ENCODE assay signal across 10 cellular contexts in the genomic region with DNA sequence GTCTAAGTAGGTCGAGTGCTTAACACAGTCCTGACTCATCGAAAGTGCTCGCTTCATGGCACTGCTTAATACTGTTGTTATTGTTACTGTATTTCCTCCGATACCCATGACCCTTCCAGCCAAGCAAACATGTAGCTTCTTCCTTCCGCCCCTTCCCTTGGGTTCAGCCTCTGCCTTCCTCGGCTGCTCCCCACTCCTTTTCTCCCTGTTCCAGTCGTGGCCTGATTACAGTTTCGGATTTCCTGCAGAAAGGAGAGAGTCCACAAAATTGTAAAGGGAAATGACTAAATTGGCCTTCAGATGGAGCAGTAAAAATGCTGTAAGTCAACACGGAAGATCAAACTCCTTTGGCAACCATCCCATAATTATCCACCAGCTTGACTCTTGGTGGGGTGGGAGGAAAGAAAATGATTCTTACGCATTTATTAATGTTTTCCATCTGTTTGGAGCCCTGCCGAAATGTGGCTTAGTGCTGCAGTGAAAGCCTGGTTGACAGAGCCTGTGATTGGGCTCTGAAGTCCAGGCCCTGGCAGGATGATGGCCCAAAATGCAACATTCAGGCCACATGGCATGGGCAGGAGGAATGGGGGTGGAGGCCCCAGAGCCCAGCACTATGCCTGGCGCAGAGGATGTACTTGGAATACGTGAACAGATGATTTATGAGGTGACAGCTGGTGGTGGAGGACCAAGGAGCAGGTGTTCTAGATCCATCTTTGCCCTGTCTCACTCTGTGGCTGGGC. TPM values are rescaled to one million over a fixed set of nuclear protein-coding genes. Genes with fewer than 3 reads are reported as not detected.
A peak's percentile ranks its signal among the peaks of the same experiment; 100 is the strongest.
DNase-seq lines count a peak whose midpoint lies in the region; ATAC-seq and TF ChIP-seq lines count a peak whose summit lies in the region.
"Had no signal": no experiment of that assay in that cellular context is flagged by ENCODE, and none has a peak within 500 bp of the region (broad histone marks: within the 10 kb centered on the region; RNA-seq: fewer than 3 reads in every experiment).

No MANE protein-coding gene starts in this region.

- intact Hi-C loops in CD8-positive, alpha-beta T cell (cut with DNase I, micrococcal nuclease): no loop called here

- H3K9me3 ChIP-seq in stomach smooth muscle (ENCODE audit: control insufficient read depth in 2 of 2, low read length in 2 of 2): no peaks in the 10 kb centered on the region
- no peaks in the 10 kb centered on the region for H3K9me3 ChIP-seq in CD8-positive, alpha-beta T cell (ENCODE audit: low read length)

- peaks cover 14% of the 10 kb centered on the region for H3K27me3 Mint-ChIP-seq in CD8-positive, alpha-beta T cell (ENCODE audit: low read depth)

- H3K36me3 ChIP-seq in stomach smooth muscle (ENCODE audit: control insufficient read depth in 2 of 2, insufficient read depth in 2 of 2, low read length in 2 of 2): no peaks in the 10 kb centered on the region
- no peaks in the 10 kb centered on the region for H3K36me3 ChIP-seq in CD8-positive, alpha-beta T cell (ENCODE audit: insufficient read depth, low read length)

- H3K36me3 Mint-ChIP-seq in CD8-positive, alpha-beta T cell: no peaks in the 10 kb centered on the region

- CTCF ChIA-PET in CD8-positive, alpha-beta T cell (lab: Charles Lee): interaction anchor here (3.2 to 4.2 kb wide), 2 partner anchors 13 to 61 kb away, joined by 18 to 40 read pairs; no protein-coding TSS in a partner anchor

- POLR2A ChIA-PET in CD8-positive, alpha-beta T cell (lab: Charles Lee): no interaction called here

- H3K9ac ChIP-seq in stomach smooth muscle (ENCODE audit: low read length in 2 of 2): no peak overlapping the region

- H3K27ac ChIP-seq in stomach smooth muscle (ENCODE audit: low read length): peak overlapping the region; percentile 24
- no peak overlapping the region for H3K27ac ChIP-seq in CD8-positive, alpha-beta T cell (ENCODE audit: low read depth, low read length)

- H3K4me3 ChIP-seq in astrocyte of the spinal cord (ENCODE audit: low read depth, low read length) (no peak overlapping the region), stomach smooth muscle (ENCODE audit: low read length in 2 of 2) (no peak overlapping the region)
- no peak overlapping the region for H3K4me3 ChIP-seq in CD8-positive, alpha-beta T cell (ENCODE audit: low read depth, low read length)

- ATAC-seq in GM21576 (IDR thresholded peaks at IDR 0.05; ENCODE audit: unreplicated experiment) (no peak), GM18909 (IDR thresholded peaks at IDR 0.05; ENCODE audit: poor library complexity, unreplicated experiment) (no peak)
- no peak for ATAC-seq in CD8-positive, alpha-beta T cell

- H3K27me3 ChIP-seq in stomach smooth muscle (ENCODE audit: control insufficient read depth in 1 of 2, insufficient read depth in 2 of 2, low read length in 2 of 2): peaks cover 0 to 2% of the 10 kb centered on the region in 2 donors
- no peaks in the 10 kb centered on the region for H3K27me3 ChIP-seq in CD8-positive, alpha-beta T cell (ENCODE audit: insufficient read depth, low read length)

- in situ Hi-C loops in astrocyte of the spinal cord (cut with HindIII; ENCODE audit: low sequenced_read_pairs): no loop called here

- H3K4me1 Mint-ChIP-seq in CD8-positive, alpha-beta T cell (ENCODE audit: low read depth): no peaks in the 10 kb centered on the region

- H3K4me1 ChIP-seq in stomach smooth muscle (ENCODE audit: control insufficient read depth, insufficient read depth, low read length): peaks cover 31% of the 10 kb centered on the region
- H3K4me1 ChIP-seq in CD8-positive, alpha-beta T cell (ENCODE audit: insufficient read depth, low read length): no peaks in the 10 kb centered on the region

- no peaks in the 10 kb centered on the region for H3K9me3 Mint-ChIP-seq in CD8-positive, alpha-beta T cell

- H3K27ac Mint-ChIP-seq in CD8-positive, alpha-beta T cell: no peak overlapping the region

- DNase-seq in HS-27A (ENCODE audit: low read depth) (peak; percentile 78), astrocyte of the spinal cord (ENCODE audit: low read depth, low spot score) (peak; percentile 92), iris pigment epithelial cell (ENCODE audit: low read depth) (peak; percentile 92)
- DNase-seq in stimulated activated naive CD4-positive, alpha-beta T cell (lab: John Stamatoyannopoulos, UW): no peak
- no peak for DNase-seq in CD8-positive, alpha-beta T cell
- DNase-seq: glutamatergic neuron, NCI-H345 had no signal

- TF ChIP-seq CTCF in astrocyte of the spinal cord (IDR thresholded peaks at IDR 0.05; ENCODE audit: low read depth, low read length): no peak
- no peak for TF ChIP-seq CTCF in CD8-positive, alpha-beta T cell (IDR thresholded peaks at IDR 0.05)

- no peak overlapping the region for H3K4me3 Mint-ChIP-seq in CD8-positive, alpha-beta T cell

RNA-seq across cellular contexts. Expression of a gene that starts 37.6 kb away (rescaled TPM):
- total RNA-seq in CD8-positive, alpha-beta T cell: not detected

RNA-seq across cellular contexts. Expression of a gene that starts 51.8 kb away (rescaled TPM):
- not detected for total RNA-seq in CD8-positive, alpha-beta T cell

Comparison
In these comparisons a context has a peak if more than half of its experiments do, and no peak if none do; other contexts are left out.
1. DNase-seq: peak in HS-27A (single experiment), astrocyte of the spinal cord (single experiment) and iris pigment epithelial cell (single experiment); none in stimulated activated naive CD4-positive, alpha-beta T cell (0 of 6) and CD8-positive, alpha-beta T cell (0 of 7).